ENCODE assay signal across 15 cellular contexts in genomic region chrX:38312436-38312835, GRCh38. TPM values are rescaled to one million over a fixed set of nuclear protein-coding genes. Genes with fewer than 3 reads are reported as not detected.
A peak's percentile ranks its signal among the peaks of the same experiment; 100 is the strongest.
DNase-seq lines count a peak whose midpoint lies in the region; ATAC-seq, FAIRE-seq and TF ChIP-seq lines count a peak whose summit lies in the region.
"Had no signal": no experiment of that assay in that cellular context is flagged by ENCODE, and none has a peak within 500 bp of the region (broad histone marks: within the 10 kb centered on the region; RNA-seq: fewer than 3 reads in every experiment).

No MANE protein-coding gene starts in this region.

- no peak overlapping the region for H2AFZ ChIP-seq in K562 (ENCODE audit: low read depth, low read length)

- ATAC-seq in K562 (no peak), HG03520 (IDR thresholded peaks at IDR 0.05; ENCODE audit: unreplicated experiment) (no peak)

- 23% methylated on average over 4 of the region's 4 CpGs for WGBS in K562 (ENCODE audit: insufficient coverage, low coverage, missing lambda C conversion rate)

- in situ Hi-C loops in K562 (cut with MboI), result no loop called here

- FAIRE-seq in K562 (lab: Jason Lieb, UNC), result no peak
- no peak for FAIRE-seq in H54 (lab: Jason Lieb, UNC)
- FAIRE-seq: small intestine had no signal

- no peaks in the 10 kb centered on the region for H3K27me3 ChIP-seq in K562 (ENCODE audit: control insufficient read depth in 2 of 2, insufficient read depth in 2 of 2, low read length in 2 of 2)
- H3K27me3 ChIP-seq: ascending aorta, BE2C, esophagus muscularis mucosa had no signal

- H3K9ac ChIP-seq in K562 (ENCODE audit: insufficient read depth in 1 of 2, low read depth in 2 of 2, low read length in 2 of 2), result no peak overlapping the region

- POLR2A ChIA-PET in K562 (lab: Yijun Ruan, JAX), result no interaction called here

- TF ChIP-seq POLR2A in K562 (conservative IDR thresholded peaks at IDR 0.05), result no peak
- TF ChIP-seq POLR2A in H54 (IDR thresholded peaks at IDR 0.05; ENCODE audit: low read depth, low read length), result no peak

- H3K36me3 ChIP-seq in K562 (ENCODE audit: control insufficient read depth, insufficient read depth, low read length), result no peaks in the 10 kb centered on the region
- H3K36me3 ChIP-seq: ascending aorta, BE2C had no signal

- no peak for TF ChIP-seq RAD21 in K562 (CRISPR knock-in tag; conservative IDR thresholded peaks at IDR 0.05 in 1 of 2, IDR thresholded peaks at IDR 0.05 in 1 of 2)

- DNase-seq in AG10803 (ENCODE audit: low read depth) (peak; percentile 67), LoVo (ENCODE audit: low spot score) (peak; percentile 2), K562 (ENCODE audit: extremely low read depth in 1 of 4, low spot score in 3 of 4) (no peak), kidney glomerular epithelial cell (lab: John Stamatoyannopoulos, UW) (peak; percentile 2), NCI-H2107 (lab: John Stamatoyannopoulos, UW) (no peak), H54 (ENCODE audit: insufficient read length, low spot score) (no peak)
- no peak for DNase-seq in stimulated activated CD4-positive, alpha-beta T cell treated with anti-CD3 and anti-CD28 coated beads, Interleukin-15, amount 100 ng/mL, for 24 hours
- DNase-seq: activated CD4-positive, CD25-positive, alpha-beta regulatory T cell; activated T-cell treated with anti-CD3 and anti-CD28 coated beads, Interleukin-2, amount 50 U/mL, for 1 hour; BE2C; NCI-H526; small intestine had no signal

- CTCF ChIA-PET in K562 (lab: Yijun Ruan, JAX; ENCODE audit: low intra/inter-chr PET ratio), result no interaction called here

- H3K4me1 ChIP-seq in K562 (replicated peaks in 1 of 2; ENCODE audit: control insufficient read depth in 2 of 2, insufficient read depth in 2 of 2, low read length in 2 of 2), result no peaks in the 10 kb centered on the region
- H3K4me1 ChIP-seq: ascending aorta, BE2C, esophagus muscularis mucosa had no signal

- BruUV-seq in K562 (replicated peaks; lab: Mats Ljungman, UMichigan), result no TSS peak

- TF ChIP-seq CTCF in AG10803 (conservative IDR thresholded peaks at IDR 0.05; ENCODE audit: low read length), result no peak
- TF ChIP-seq CTCF in K562 (IDR thresholded peaks at IDR 0.05 in 2 of 3, conservative IDR thresholded peaks at IDR 0.05 in 1 of 3; ENCODE audit: insufficient read depth in 2 of 3, low read depth in 1 of 3, low read length in 3 of 3), result no peak

- no peak overlapping the region for H3K4me3 ChIP-seq in AG10803 (ENCODE audit: low read length)
- H3K4me3 ChIP-seq in K562, result no peak overlapping the region
- H3K4me3 ChIP-seq: ascending aorta, esophagus muscularis mucosa had no signal

- TF ChIP-seq EP300 in K562 (IDR thresholded peaks at IDR 0.05; ENCODE audit: low read length), result no peak

- intact Hi-C loops in K562 (cut with micrococcal nuclease), result no loop called here

- H3K9me3 ChIP-seq in K562 (replicated peaks; ENCODE audit: control insufficient read depth, insufficient read depth, low read depth, low read length), result no peaks in the 10 kb centered on the region
- H3K9me3 ChIP-seq: ascending aorta, BE2C, esophagus muscularis mucosa had no signal

- H4K20me1 ChIP-seq in K562 (replicated peaks; ENCODE audit: control insufficient read depth, insufficient read depth, low read length), result no peaks in the 10 kb centered on the region

- H3K79me2 ChIP-seq in K562 (ENCODE audit: control insufficient read depth, insufficient read depth, low read length), result no peaks in the 10 kb centered on the region

- H3K9me1 ChIP-seq in K562 (ENCODE audit: control insufficient read depth, insufficient read depth, low read length), result no peaks in the 10 kb centered on the region

- H3K4me2 ChIP-seq in K562 (ENCODE audit: insufficient read depth, low read length), result no peak overlapping the region

- H3K27ac ChIP-seq in K562 (ENCODE audit: extremely low read depth, low read depth, low read length), result no peak overlapping the region
- H3K27ac ChIP-seq: ascending aorta, esophagus muscularis mucosa had no signal

TF ChIP-seq in K562, 482 proteins besides CTCF, POLR2A, EP300 and RAD21:
- TF ChIP-seq FOSL1 (tag; conservative IDR thresholded peaks at IDR 0.05) (peak; percentile 56), OTX1 (CRISPR knock-in tag; IDR thresholded peaks at IDR 0.05) (no peak), ZEB2 (IDR thresholded peaks at IDR 0.05) (no peak)
TF ChIP-seq in K562: peak in this region for 1.

RNA-seq across cellular contexts. Expression of gene RPGR, which starts 14.9 kb away (rescaled TPM):
- 6.0 and 18.2 TPM in 2 replicates for total RNA-seq in K562 (2011; cell fraction: chromatin; rRNA removed; ENCODE audit: low replicate concordance)
- 3.6 and 4.2 TPM in 2 replicates for total RNA-seq in K562 (2011; cell fraction: nucleolus; rRNA removed)
- total RNA-seq in K562 (2011; cell fraction: nucleoplasm; rRNA removed), result 4.8 and 5.6 TPM in 2 replicates
- total RNA-seq in K562 (2014; rRNA removed), result 4.9 and 6.4 TPM in 2 replicates
- 6.1 and 8.0 TPM in 2 replicates for total RNA-seq in K562 (2014; rRNA removed; fragmentation: Illumina TruSeq; extraction: Trizol)
- 5.2 and 6.2 TPM in 2 replicates for total RNA-seq in K562 (2015; rRNA removed; fragmentation: Illumina TruSeq; extraction: Trizol)
- total RNA-seq in K562 (2021), result 3.9 and 5.7 TPM in 2 replicates
- polyA plus RNA-seq in K562 (2011; rRNA removed), result 3.2 and 3.4 TPM in 2 replicates
- 0.51 and 1.4 TPM in 2 replicates for polyA plus RNA-seq in K562 (2011; cell fraction: cytosol; rRNA removed)
- polyA plus RNA-seq in K562 (2011; cell fraction: nucleus; rRNA removed), result 1.9 and 3.1 TPM in 2 replicates
- 4.0 and 4.4 TPM in 2 replicates for polyA plus RNA-seq in K562 (2012)
- 5.6 and 6.2 TPM in 2 replicates for polyA plus RNA-seq in K562 (2014; fragmentation: Illumina TruSeq; extraction: Trizol)
- polyA plus RNA-seq in K562 (2014; fragmentation: Nextera tagmentation; extraction: Ambion mirVana), result 1 to 10 TPM; 2.1 to 2.7 TPM
- polyA plus RNA-seq in K562 (2014; rRNA removed), result 5.8 and 7.9 TPM in 2 replicates
- 3.8 and 5.0 TPM in 2 replicates for polyA minus RNA-seq in K562 (2011; rRNA and poly(A)+ RNA removed)
- polyA minus RNA-seq in K562 (2011; cell fraction: cytosol; rRNA and poly(A)+ RNA removed), result 0.57 and 3.6 TPM in 2 replicates
- polyA minus RNA-seq in K562 (2011; cell fraction: nucleus; rRNA and poly(A)+ RNA removed), result 6.0 and 8.6 TPM in 2 replicates

RNA-seq across cellular contexts. Expression of gene OTC, which starts 40.0 kb away (rescaled TPM):
- total RNA-seq in K562 (2011; cell fraction: chromatin; rRNA removed; ENCODE audit: low replicate concordance), result not detected in 2 replicates
- not detected in 2 replicates for total RNA-seq in K562 (2011; cell fraction: nucleolus; rRNA removed)
- not detected in 2 replicates for total RNA-seq in K562 (2011; cell fraction: nucleoplasm; rRNA removed)
- total RNA-seq in K562 (2014; rRNA removed) (not detected in 2 replicates), K562 (2014; rRNA removed; fragmentation: Illumina TruSeq; extraction: Trizol) (not detected in 2 replicates), K562 (2015; rRNA removed; fragmentation: Illumina TruSeq; extraction: Trizol) (not detected in 2 replicates), K562 (2021) (not detected in 2 replicates)
- polyA plus RNA-seq in K562 (2011; rRNA removed) (not detected in 2 replicates), K562 (2014; fragmentation: Illumina TruSeq; extraction: Trizol) (not detected in 2 replicates), K562 (2014; fragmentation: Nextera tagmentation; extraction: Ambion mirVana) (not detected), K562 (2014; rRNA removed) (not detected in 2 replicates)
- not detected in 2 replicates for polyA plus RNA-seq in K562 (2011; cell fraction: cytosol; rRNA removed)
- not detected in 2 replicates for polyA plus RNA-seq in K562 (2011; cell fraction: nucleus; rRNA removed)
- not detected in 2 replicates for polyA plus RNA-seq in K562 (2012)
- polyA minus RNA-seq in K562 (2011; rRNA and poly(A)+ RNA removed), result not detected in 2 replicates
- not detected in 2 replicates for polyA minus RNA-seq in K562 (2011; cell fraction: cytosol; rRNA and poly(A)+ RNA removed)
- not detected in 2 replicates for polyA minus RNA-seq in K562 (2011; cell fraction: nucleus; rRNA and poly(A)+ RNA removed)

Comparison
In these comparisons a context has a peak if more than half of its experiments do, and no peak if none do; other contexts are left out.
1. DNase-seq: peak in AG10803 (single experiment), LoVo (single experiment) and kidney glomerular epithelial cell (single experiment); none in K562 (0 of 4), NCI-H2107 (single experiment), stimulated activated CD4-positive, alpha-beta T cell treated with anti-CD3 and anti-CD28 coated beads, Interleukin-15, amount 100 ng/mL, for 24 hours (single experiment) and H54 (single experiment).